Comparison of ENCODE assay signal across 20 cellular contexts in genomic region chr2:38060206-38060605, GRCh38. TPM values are rescaled to one million over a fixed set of nuclear protein-coding genes. Genes with fewer than 3 reads are reported as not detected.
DNase-seq lines count a peak whose midpoint lies in the region; ATAC-seq and TF ChIP-seq lines count a peak whose summit lies in the region.
"Had no signal": no experiment of that assay in that cellular context is flagged by ENCODE, and none has a peak within 500 bp of the region (broad histone marks: within the 10 kb centered on the region; RNA-seq: fewer than 3 reads in every experiment).

No MANE protein-coding gene starts in this region.

- peak overlapping the region; percentile 59 for H3K27ac Mint-ChIP-seq in type B pancreatic cell
- H3K27ac Mint-ChIP-seq in activated naive CD8-positive, alpha-beta T cell treated with anti-CD3 and anti-CD28 coated beads, Interleukin-2, amount 50 U/mL, for 24 hours: no peak overlapping the region
- H3K27ac Mint-ChIP-seq: CD4-positive, CD25-positive, alpha-beta regulatory T cell; CD8-positive, alpha-beta memory T cell had no signal

- H3K27ac ChIP-seq in osteoblast (ENCODE audit: low read depth, low read length): no peak overlapping the region

- H3K4me1 Mint-ChIP-seq in type B pancreatic cell (ENCODE audit: unreplicated experiment): peaks cover 4% of the 10 kb centered on the region
- peaks cover 24% of the 10 kb centered on the region for H3K4me1 Mint-ChIP-seq in activated naive CD8-positive, alpha-beta T cell treated with anti-CD3 and anti-CD28 coated beads, Interleukin-2, amount 50 U/mL, for 24 hours
- H3K4me1 Mint-ChIP-seq: CD4-positive, CD25-positive, alpha-beta regulatory T cell; CD8-positive, alpha-beta memory T cell had no signal

- no peaks in the 10 kb centered on the region for H3K27me3 Mint-ChIP-seq in type B pancreatic cell
- H3K27me3 Mint-ChIP-seq in activated naive CD8-positive, alpha-beta T cell treated with anti-CD3 and anti-CD28 coated beads, Interleukin-2, amount 50 U/mL, for 24 hours: peaks cover 3% of the 10 kb centered on the region

- no peaks in the 10 kb centered on the region for H4K20me1 ChIP-seq in osteoblast (ENCODE audit: insufficient read depth, low read length)

- H3K9me3 Mint-ChIP-seq in type B pancreatic cell: no peaks in the 10 kb centered on the region
- no peaks in the 10 kb centered on the region for H3K9me3 Mint-ChIP-seq in activated naive CD8-positive, alpha-beta T cell treated with anti-CD3 and anti-CD28 coated beads, Interleukin-2, amount 50 U/mL, for 24 hours

- H3K4me1 ChIP-seq in osteoblast (ENCODE audit: insufficient read depth, low read length): peaks cover 1% of the 10 kb centered on the region
- H3K4me1 ChIP-seq: BE2C had no signal

- no peak overlapping the region for H3K4me2 ChIP-seq in osteoblast (ENCODE audit: insufficient read depth, low read length)

- no peak overlapping the region for H3K4me3 Mint-ChIP-seq in type B pancreatic cell
- H3K4me3 Mint-ChIP-seq in activated naive CD8-positive, alpha-beta T cell treated with anti-CD3 and anti-CD28 coated beads, Interleukin-2, amount 50 U/mL, for 24 hours: no peak overlapping the region
- H3K4me3 Mint-ChIP-seq: CD4-positive, CD25-positive, alpha-beta regulatory T cell; CD8-positive, alpha-beta memory T cell had no signal

- peak overlapping the region; percentile 2 for H2AFZ ChIP-seq in osteoblast (ENCODE audit: low read length)

- H3K4me3 ChIP-seq in fibroblast of the aortic adventitia (ENCODE audit: low read depth, low read length): no peak overlapping the region
- no peak overlapping the region for H3K4me3 ChIP-seq in osteoblast (ENCODE audit: insufficient read depth, low read length)

- DNase-seq in fibroblast of the aortic adventitia (ENCODE audit: low read depth) (peak; percentile 45), osteoblast (ENCODE audit: insufficient read length, low spot score, missing footprints) (no peak), type B pancreatic cell (ENCODE audit: extremely low spot score, unreplicated experiment) (no peak), H4 (ENCODE audit: low spot score) (no peak), NCI-H1417 (lab: John Stamatoyannopoulos, UW) (no peak)
- no peak for DNase-seq in activated naive CD8-positive, alpha-beta T cell treated with anti-CD3 and anti-CD28 coated beads, Interleukin-2, amount 50 U/mL, for 24 hours
- DNase-seq: ACHN; BE2C; C1 segment of cervical spinal cord; CD4-positive, CD25-positive, alpha-beta regulatory T cell; CD8-positive, alpha-beta memory T cell; COR-L47; DMS 273 treated with DMSO at 0.1 percent for 48 hours; DMS53; DND-41; EL; H7; IMR-90 had no signal

- H3K9me3 ChIP-seq in osteoblast (ENCODE audit: low read depth, low read length): no peaks in the 10 kb centered on the region
- H3K9me3 ChIP-seq: BE2C had no signal

- no peak for ATAC-seq in activated naive CD8-positive, alpha-beta T cell treated with anti-CD3 and anti-CD28 coated beads, Interleukin-2, amount 50 U/mL, for 24 hours
- ATAC-seq: HCT116 had no signal

- H3K27me3 ChIP-seq in osteoblast (ENCODE audit: insufficient read depth, low read length): peaks cover 2% of the 10 kb centered on the region
- H3K27me3 ChIP-seq: BE2C had no signal

- TF ChIP-seq CTCF in fibroblast of the aortic adventitia (IDR thresholded peaks at IDR 0.05; ENCODE audit: insufficient read depth, low read length) (no peak), osteoblast (IDR thresholded peaks at IDR 0.05; ENCODE audit: extremely low read depth, low read depth, low read length) (no peak), type B pancreatic cell (conservative IDR thresholded peaks at IDR 0.05) (no peak)

- no peaks in the 10 kb centered on the region for H3K79me2 ChIP-seq in osteoblast (ENCODE audit: insufficient read depth, low read length)

- peaks cover 15% of the 10 kb centered on the region for H3K36me3 ChIP-seq in osteoblast (ENCODE audit: insufficient read depth, low read length)
- H3K36me3 ChIP-seq: BE2C had no signal

- peaks cover 15% of the 10 kb centered on the region for H3K36me3 Mint-ChIP-seq in type B pancreatic cell
- no peaks in the 10 kb centered on the region for H3K36me3 Mint-ChIP-seq in activated naive CD8-positive, alpha-beta T cell treated with anti-CD3 and anti-CD28 coated beads, Interleukin-2, amount 50 U/mL, for 24 hours (ENCODE audit: low read depth)
- H3K36me3 Mint-ChIP-seq: CD4-positive, CD25-positive, alpha-beta regulatory T cell; CD8-positive, alpha-beta memory T cell had no signal

RNA-seq across cellular contexts. Expression of gene CYP1B1, which starts 15.7 kb away (rescaled TPM):
- total RNA-seq in fibroblast of the aortic adventitia (ENCODE audit: low replicate concordance) (146 and 199 TPM in 2 replicates), osteoblast (827 and 849 TPM in 2 replicates), type B pancreatic cell (ENCODE audit: low replicate concordance) (176 and 360 TPM in 2 replicates)
- 16.3 and 29.9 TPM in 2 replicates for total RNA-seq in H4 (2014; rRNA removed; shearing (Covaris generic))
- total RNA-seq: CD4-positive, CD25-positive, alpha-beta regulatory T cell; G401 had no signal
